Comparison of ENCODE assay signal across 9 cellular contexts in genomic region chr19:15631817-15632216, GRCh38. TPM values are rescaled to one million over a fixed set of nuclear protein-coding genes. Genes with fewer than 3 reads are reported as not detected.
A peak's percentile ranks its signal among the peaks of the same experiment; 100 is the strongest.
DNase-seq lines count a peak whose midpoint lies in the region; ATAC-seq and TF ChIP-seq lines count a peak whose summit lies in the region.
"Had no signal": no experiment of that assay in that cellular context is flagged by ENCODE, and none has a peak within 500 bp of the region (broad histone marks: within the 10 kb centered on the region; RNA-seq: fewer than 3 reads in every experiment).

No MANE protein-coding gene starts in this region.

- peak; percentile 43 for TF ChIP-seq CTCF in lower lobe of right lung (IDR thresholded peaks at IDR 0.05)
- TF ChIP-seq CTCF in lower leg skin (IDR thresholded peaks at IDR 0.05), result no peak

- no peak overlapping the region for H3K27ac ChIP-seq in lower lobe of right lung

- H3K4me1 ChIP-seq in lower lobe of right lung, result no peaks in the 10 kb centered on the region

- intact Hi-C loops in lower lobe of right lung (cut with DNase I), result no loop called here
- intact Hi-C loops in lower leg skin (cut with DNase I; ENCODE audit: low total_unique reads), result no loop called here

- no peaks in the 10 kb centered on the region for H3K36me3 ChIP-seq in lower lobe of right lung

- H3K4me3 ChIP-seq in lower lobe of right lung (no peak overlapping the region), lower leg skin (ENCODE audit: low read depth, poor library complexity, severe bottlenecking) (no peak overlapping the region)

- DNase-seq in NCI-H2227 (lab: John Stamatoyannopoulos, UW; ENCODE audit: unreplicated experiment), result peak; percentile 1
- no peak for DNase-seq in NCI-H2227 treated with DMSO at 0.1 percent for 48 hours (lab: John Stamatoyannopoulos, UW)
- DNase-seq in KBM-7, result peak; percentile 27
- peak; percentile 8 for DNase-seq in activated CD8-positive, alpha-beta memory T cell treated with anti-CD3 and anti-CD28 coated beads, Interleukin-2, amount 50 U/mL, for 1 hour (ENCODE audit: extremely low read depth)
- DNase-seq in lower lobe of right lung, result no peak
- DNase-seq in lower leg skin (ENCODE audit: low spot score in 2 of 2), result no peak
- DNase-seq in DMS114 treated with DMSO at 0.1 percent for 48 hours (lab: John Stamatoyannopoulos, UW; ENCODE audit: unreplicated experiment), result no peak
- no peak for DNase-seq in kidney glomerular epithelial cell (lab: John Stamatoyannopoulos, UW)

- 1 to 5% methylated on average over 8 to 9 of the region's 9 CpGs for WGBS in lower leg skin, 2 donors

- no peaks in the 10 kb centered on the region for H3K9me3 ChIP-seq in lower lobe of right lung

- in situ Hi-C loops in KBM-7 (cut with MboI; ENCODE audit: low pct_unique_long_range_greater_than_20kb, low sequenced_read_pairs), result loop anchor here (25.0 kb wide), 1 partner anchor 555 kb away; the partner anchor contains the start of genes AP1M1 and FAM32A

- ATAC-seq in lower lobe of right lung, result no peak
- ATAC-seq: stimulated activated naive CD8-positive, alpha-beta T cell treated with anti-CD3 and anti-CD28 coated beads, Interleukin-15, amount 100 ng/mL, for 72 hours had no signal

- H3K27me3 ChIP-seq in lower lobe of right lung (ENCODE audit: low read depth), result peaks cover 17% of the 10 kb centered on the region

- no peak for TF ChIP-seq POLR2A in lower leg skin (IDR thresholded peaks at IDR 0.05)

RNA-seq across cellular contexts. Expression of gene CYP4F3, which starts 8.9 kb away (rescaled TPM):
- total RNA-seq in lower lobe of right lung (2.8 TPM), lower leg skin (1 to 10 TPM; 6.3 to 9.7 (median 8.4) TPM)

RNA-seq across cellular contexts. Expression of gene CYP4F8, which starts 16.8 kb away (rescaled TPM):
- total RNA-seq in lower lobe of right lung (not detected), lower leg skin (10 to 100 TPM in 2 of 4 donors, 1 to 10 TPM in 2; 4.6 to 16.4 (median 9.1) TPM)

RNA-seq across cellular contexts. Expression of gene CYP4F12, which starts 41.1 kb away (rescaled TPM):
- total RNA-seq in lower lobe of right lung (4.5 TPM), lower leg skin (100 to 1,000 TPM in 1 of 4 donors, 10 to 100 TPM in 3; 40.8 to 100 (median 85.7) TPM)

Comparison
In these comparisons a context has a peak if more than half of its experiments do, and no peak if none do; other contexts are left out.
1. DNase-seq: peak in NCI-H2227 (single experiment), KBM-7 (single experiment) and activated CD8-positive, alpha-beta memory T cell treated with anti-CD3 and anti-CD28 coated beads, Interleukin-2, amount 50 U/mL, for 1 hour (single experiment); none in NCI-H2227 treated with DMSO at 0.1 percent for 48 hours (single experiment), lower lobe of right lung (single experiment), lower leg skin (0 of 2), DMS114 treated with DMSO at 0.1 percent for 48 hours (single experiment) and kidney glomerular epithelial cell (single experiment).